In the genomic region with DNA sequence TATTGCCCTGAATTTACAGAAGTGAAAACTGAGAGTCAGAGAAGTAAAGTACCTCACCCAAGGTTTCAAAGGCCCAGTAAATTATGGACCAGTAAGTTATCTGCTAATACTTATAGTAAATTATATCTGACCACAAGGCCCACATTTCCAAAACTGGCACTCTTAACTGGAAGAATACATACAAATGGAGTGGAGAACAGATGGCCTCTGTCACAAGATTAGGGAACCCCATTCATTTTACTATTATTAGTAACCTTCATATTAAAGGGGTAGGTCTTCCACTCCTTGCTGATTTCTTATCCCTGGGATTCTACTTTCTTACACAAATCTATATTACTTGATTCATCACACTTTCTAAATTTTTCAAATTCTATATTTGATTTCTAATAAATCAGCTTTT, we compare ENCODE assay signal across 18 cellular contexts.
"Had no signal": no experiment of that assay in that cellular context is flagged by ENCODE, and none has a peak within 500 bp of the region (broad histone marks: within the 10 kb centered on the region; RNA-seq: fewer than 3 reads in every experiment).

No MANE protein-coding gene starts in this region.

- H3K9me3 ChIP-seq: SJSA1 had no signal

- H3K27ac ChIP-seq: KMS-11, SJSA1, SK-N-MC had no signal

- H3K4me3 ChIP-seq: K562, SJSA1, SK-N-MC had no signal

- H3K36me3 ChIP-seq: SJSA1 had no signal

- H3K27me3 ChIP-seq: SJSA1 had no signal

- DNase-seq: Kasumi-1, MM.1S, NCI-H1092 treated with DMSO at 0.1 percent for 48 hours, NCI-H1436 treated with DMSO at 0.1 percent for 48 hours, NCI-H1694, NCI-H187 treated with DMSO at 0.1 percent for 48 hours, NCI-H2029 treated with DMSO at 0.1 percent for 48 hours, NCI-H2171 treated with DMSO at 0.1 percent for 48 hours, NCI-H345, NCI-H510A, NCI-H526, Right ventricle myocardium superior, RPMI8226, SIG-M5 had no signal

- H3K4me1 ChIP-seq: SJSA1 had no signal

- ATAC-seq: K562 had no signal
